1 cellular context compared by ENCODE assay signal in the genomic region with DNA sequence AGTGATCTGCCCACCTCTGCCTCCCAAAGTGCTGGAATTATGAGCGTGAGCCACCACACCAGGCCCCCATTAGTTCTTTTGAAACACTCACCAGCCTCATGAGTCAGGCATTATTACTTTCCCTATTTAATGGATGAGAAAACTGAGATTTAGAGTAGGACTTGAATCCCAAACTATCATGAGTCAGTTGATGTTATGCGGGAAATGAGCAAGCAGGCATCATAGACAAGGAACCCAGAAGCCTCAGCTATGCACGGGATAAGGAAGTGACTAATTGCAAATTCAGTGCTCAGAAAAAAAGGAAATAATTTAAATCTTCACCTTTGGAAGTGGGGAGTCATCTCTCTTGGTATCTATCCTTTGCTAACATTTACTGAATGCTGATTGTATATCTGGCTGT.
TF ChIP-seq lines count a peak whose summit lies in the region.

No MANE protein-coding gene starts in this region.

TF ChIP-seq in IMR-90, 13 proteins besides CTCF, POLR2A, EP300 and RAD21 (continued from another document):
- TF ChIP-seq USF2 (IDR thresholded peaks at IDR 0.05; ENCODE audit: low read depth, low read length) (no peak), MAFK (IDR thresholded peaks at IDR 0.05; ENCODE audit: low read depth, low read length) (no peak), FOS (IDR thresholded peaks at IDR 0.05; ENCODE audit: low read depth, low read length) (peak; percentile 40; the same call in 1 of the 2 replicates), NFE2L2 (IDR thresholded peaks at IDR 0.05; ENCODE audit: low read depth, low read length) (no peak), BHLHE40 (IDR thresholded peaks at IDR 0.05; ENCODE audit: low read depth, low read length) (peak; percentile 97)
